ENCODE assay signal across 1 cellular context in genomic region chr19:2108251-2109016, GRCh38.
TF ChIP-seq lines count a peak whose summit lies in the region.

No MANE protein-coding gene starts in this region.

TF ChIP-seq in HepG2, 621 proteins besides CTCF, POLR2A, EP300 and RAD21:
- TF ChIP-seq ZNF292 (CRISPR knock-in tag; IDR thresholded peaks at IDR 0.05; ENCODE audit: borderline replicate concordance, low read depth) (no peak), ZFY (CRISPR knock-in tag; IDR thresholded peaks at IDR 0.05) (no peak), AGO2 (optimal IDR thresholded peaks at IDR 0.05; ENCODE audit: low read depth, low read length) (peak; percentile 61), ZKSCAN8 (CRISPR knock-in tag; IDR thresholded peaks at IDR 0.05; ENCODE audit: borderline replicate concordance) (no peak)
